ENCODE assay signal across 8 cellular contexts in the genomic region with DNA sequence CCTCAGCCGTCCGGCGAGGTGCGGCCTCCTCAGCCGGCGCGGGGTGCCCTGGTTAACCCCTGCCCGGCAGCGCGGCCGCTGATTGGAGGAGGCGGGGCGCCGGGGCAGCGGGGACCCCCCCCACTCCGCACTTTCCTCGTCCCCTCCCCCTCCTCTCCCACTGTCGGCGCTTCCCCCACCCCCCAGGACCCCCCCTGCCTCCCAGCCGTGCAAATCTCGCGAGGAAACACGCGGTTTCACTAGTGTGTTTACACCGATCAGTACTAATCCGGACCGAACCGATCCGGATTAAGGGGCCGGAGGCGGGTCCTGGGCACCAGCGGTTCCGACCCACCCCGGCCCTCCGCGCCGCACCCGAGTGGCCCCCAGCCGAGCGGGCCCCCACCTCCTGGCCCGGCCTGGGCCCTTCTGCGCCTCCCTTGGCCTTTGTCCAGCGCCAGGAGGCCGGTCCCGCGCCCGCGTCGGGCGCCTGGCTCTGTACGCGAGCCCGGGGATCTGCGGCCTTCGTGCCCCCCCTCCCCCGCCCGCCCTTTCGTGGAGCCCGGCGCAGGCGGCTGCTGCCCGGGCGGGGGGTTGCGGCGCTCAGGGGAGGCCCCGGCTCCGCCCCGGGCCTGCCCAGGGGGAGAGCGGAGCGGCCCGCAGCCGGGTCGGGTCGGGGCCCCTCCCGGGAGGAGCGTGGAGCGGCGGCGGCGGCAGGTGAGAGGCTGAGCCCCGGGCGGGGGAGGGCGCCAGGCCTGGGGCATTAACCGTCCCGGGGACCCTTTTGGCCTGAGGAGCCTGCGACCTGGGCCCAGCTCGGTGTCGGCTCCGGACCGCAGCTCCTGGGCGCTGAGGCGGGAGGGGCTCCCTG. TPM values are rescaled to one million over a fixed set of nuclear protein-coding genes. Genes with fewer than 3 reads are reported as not detected.
A peak's percentile ranks its signal among the peaks of the same experiment; 100 is the strongest.
DNase-seq lines count a peak whose midpoint lies in the region; ATAC-seq and TF ChIP-seq lines count a peak whose summit lies in the region.
"Not testable (repeated sequence)": the region's sequence is repeated elsewhere in the genome, so short reads cannot be mapped to it uniquely, and the experiment has no call there.

No MANE protein-coding gene starts in this region.

- H3K36me3 ChIP-seq in colonic mucosa, result not testable (repeated sequence)

- H3K9ac ChIP-seq in colonic mucosa (ENCODE audit: low read depth in 2 of 2, low read length in 2 of 2), result peak overlapping the region in 1 of 2 donors; percentile 88

- DNase-seq in AML-193 (lab: John Stamatoyannopoulos, UW) (peak; percentile 54 to 68), NCI-H510A treated with DMSO at 0.1 percent for 48 hours (lab: John Stamatoyannopoulos, UW) (peak; percentile 37), colonic mucosa (peak; percentile 87), left colon (peak; percentile 86 to 88)
- DNase-seq in activated CD4-positive, alpha-beta T cell treated with anti-CD3 and anti-CD28 coated beads for 48 hours, result peak; percentile 86
- peak; percentile 29 to 81 (median 61) for DNase-seq in stimulated activated CD4-positive, alpha-beta T cell treated with anti-CD3 and anti-CD28 coated beads, Interleukin-1b, Interleukin-23, amount 100 ng/mL, for 24 hours (ENCODE audit: low read depth in 4 of 4, low spot score in 1 of 4)

- intact Hi-C loops in colonic mucosa (cut with DNase I), result loop anchor here (10.0 kb wide), 1 partner anchor 57 kb away; the partner anchor contains the start of gene METTL2B
- intact Hi-C loops in left colon (cut with DNase I, micrococcal nuclease), result not testable (repeated sequence)

- not testable (repeated sequence) for TF ChIP-seq CTCF in colonic mucosa (IDR thresholded peaks at IDR 0.05)

- H3K9me3 ChIP-seq in colonic mucosa, result not testable (repeated sequence)

- peak overlapping the region; percentile 96 for H3K27ac ChIP-seq in colonic mucosa

- H3K4me1 ChIP-seq in colonic mucosa, result not testable (repeated sequence)

- ATAC-seq in GM19328 (IDR thresholded peaks at IDR 0.05; ENCODE audit: unreplicated experiment), result peak; percentile 61
- peak; percentile 66 for ATAC-seq in HG03442 (IDR thresholded peaks at IDR 0.05; ENCODE audit: unreplicated experiment)
- peak; percentile 82 for ATAC-seq in left colon

- H3K4me3 ChIP-seq in colonic mucosa, result peak overlapping the region; percentile 58

- not testable (repeated sequence) for H3K27me3 ChIP-seq in colonic mucosa

RNA-seq across cellular contexts. Expression of gene METTL2B, which starts 54.8 kb away (rescaled TPM):
- total RNA-seq in colonic mucosa (10 to 100 TPM; 24.6 to 36.8 TPM), left colon (10 to 100 TPM; 24.7 to 28.0 TPM)

Comparison
In these comparisons a context has a peak if more than half of its experiments do, and no peak if none do; other contexts are left out.
1. Peak in every context shown above with its lines: DNase-seq, ATAC-seq, H3K4me3 ChIP-seq and H3K27ac ChIP-seq.
2. DNase-seq: peak in every context shown above with its lines; median percentile 87 in colonic mucosa; 87 in left colon; 86 in activated CD4-positive, alpha-beta T cell treated with anti-CD3 and anti-CD28 coated beads for 48 hours; 61 in AML-193; 61 in stimulated activated CD4-positive, alpha-beta T cell treated with anti-CD3 and anti-CD28 coated beads, Interleukin-1b, Interleukin-23, amount 100 ng/mL, for 24 hours; 37 in NCI-H510A treated with DMSO at 0.1 percent for 48 hours.